ENCODE assay signal across 8 cellular contexts in the genomic region with DNA sequence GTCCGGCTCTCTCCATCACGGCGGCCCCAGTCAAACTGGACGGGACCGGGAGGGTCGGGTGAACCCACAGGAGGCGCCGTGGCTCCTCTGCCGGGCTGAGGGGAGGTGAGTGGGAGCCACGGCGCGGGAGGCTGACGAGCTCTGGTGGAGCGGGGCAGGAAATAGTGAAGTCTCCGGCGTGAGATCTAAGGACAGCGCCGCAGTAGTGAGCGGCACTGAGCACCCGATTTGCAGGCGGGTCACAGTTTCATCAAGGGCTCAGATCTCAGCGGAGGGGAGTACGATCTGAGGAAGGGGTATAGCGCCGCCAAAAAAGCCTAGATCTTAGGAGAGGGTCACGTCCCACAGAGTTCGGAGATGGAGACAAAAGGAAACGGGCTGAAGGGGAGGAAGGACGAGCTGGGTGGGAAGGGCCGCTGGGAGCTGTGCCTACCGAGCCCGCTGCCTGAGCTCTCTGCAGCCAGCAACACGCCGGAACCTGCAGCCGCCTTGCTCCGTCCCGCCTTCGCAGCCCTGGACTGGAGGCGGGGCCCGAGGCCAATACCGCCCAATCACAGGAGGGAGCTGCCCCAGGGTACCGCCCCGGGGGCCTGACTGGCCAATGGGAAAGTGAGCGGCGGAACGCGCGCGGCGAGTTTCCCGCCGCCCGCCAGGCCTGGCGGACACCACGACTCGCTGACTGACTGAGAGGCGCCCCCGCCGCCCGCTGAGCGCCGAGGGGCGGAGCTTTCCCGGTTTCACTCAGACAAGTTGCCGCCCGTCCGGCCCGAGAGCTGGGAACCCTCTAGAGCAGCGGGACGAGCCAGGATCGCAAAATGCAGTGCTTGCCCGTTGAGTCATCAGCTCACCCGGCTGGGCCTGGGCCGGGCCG. TPM values are rescaled to one million over a fixed set of nuclear protein-coding genes. Genes with fewer than 3 reads are reported as not detected.
DNase-seq lines count a peak whose midpoint lies in the region; ATAC-seq and TF ChIP-seq lines count a peak whose summit lies in the region.

No MANE protein-coding gene starts in this region.

- WGBS in esophagus squamous epithelium, 2 donors, result 0% methylated on average over 1 to 11 of the region's 75 CpGs

- H3K9ac ChIP-seq in Karpas-422 (ENCODE audit: low read length), result peak overlapping the region; percentile 97

- TF ChIP-seq POLR2A in Peyer's patch (IDR thresholded peaks at IDR 0.05), result peak; percentile 84 to 96
- TF ChIP-seq POLR2A in esophagus squamous epithelium (IDR thresholded peaks at IDR 0.05), result peak in 3 of 4 donors; percentile 59 to 95 (median 94)

- H3K27ac ChIP-seq in DOHH2 (ENCODE audit: low read depth, low read length) (peak overlapping the region; percentile 99), Karpas-422 (ENCODE audit: low read length) (peak overlapping the region; percentile 92), Peyer's patch (peak overlapping the region; percentile 94 to 98 (median 96)), esophagus squamous epithelium (peak overlapping the region; percentile 98 to 100 (median 98))

- H4K20me1 ChIP-seq in DOHH2 (ENCODE audit: control insufficient read depth, insufficient read depth, low read depth, low read length) (no peaks in the 10 kb centered on the region), Karpas-422 (ENCODE audit: insufficient read depth, low read depth, low read length) (no peaks in the 10 kb centered on the region)

- H3K4me1 ChIP-seq in DOHH2 (ENCODE audit: control insufficient read depth, low read length), result peaks cover 44% of the 10 kb centered on the region
- peaks cover 26% of the 10 kb centered on the region for H3K4me1 ChIP-seq in Karpas-422 (ENCODE audit: low read length)
- H3K4me1 ChIP-seq in Peyer's patch, result peaks cover 0 to 22% (median 13%) of the 10 kb centered on the region in 4 donors
- peaks cover 11 to 72% (median 21%) of the 10 kb centered on the region in 3 donors for H3K4me1 ChIP-seq in esophagus squamous epithelium

- H3K36me3 ChIP-seq in DOHH2 (ENCODE audit: control insufficient read depth, low read length) (peaks cover 9% of the 10 kb centered on the region), Karpas-422 (ENCODE audit: insufficient read depth, low read length) (no peaks in the 10 kb centered on the region), Peyer's patch (no peaks in the 10 kb centered on the region), esophagus squamous epithelium (no peaks in the 10 kb centered on the region)

- ATAC-seq in GM21825 (IDR thresholded peaks at IDR 0.05; ENCODE audit: unreplicated experiment), result peak; percentile 85

- H2AFZ ChIP-seq in Karpas-422 (ENCODE audit: low read length), result peak overlapping the region; percentile 86; the same call in 1 of the 2 replicates

- H3F3A ChIP-seq in DOHH2 (ENCODE audit: control insufficient read depth, insufficient read depth), result peaks cover 16% of the 10 kb centered on the region

- H3K4me2 ChIP-seq in DOHH2 (ENCODE audit: low read length), result peak overlapping the region; percentile 99
- peak overlapping the region; percentile 91 for H3K4me2 ChIP-seq in Karpas-422 (ENCODE audit: low read depth, low read length, poor library complexity, severe bottlenecking)

- DNase-seq in Karpas-422, result peak; percentile 98
- DNase-seq in Peyer's patch, result peak; percentile 95 to 99 (median 98)
- peak; percentile 94 for DNase-seq in activated T-helper 1 cell treated with Interleukin-2 at 50 U/mL for 16 hours (ENCODE audit: low read depth)
- peak; percentile 85 for DNase-seq in esophagus squamous epithelium (lab: John Stamatoyannopoulos, UW)
- DNase-seq in myocyte (ENCODE audit: low read depth), result peak; percentile 97
- peak; percentile 79 to 91 for DNase-seq in stimulated activated CD8-positive, alpha-beta memory T cell treated with anti-CD3 and anti-CD28 coated beads, Interleukin-7, amount 100 ng/mL, for 4 hours (ENCODE audit: low read depth in 2 of 2)

- H3K79me2 ChIP-seq in DOHH2 (ENCODE audit: control insufficient read depth, low read length) (peaks cover 2% of the 10 kb centered on the region; the same call in 1 of the 2 replicates), Karpas-422 (ENCODE audit: low read length) (no peaks in the 10 kb centered on the region)

- H3K9me2 ChIP-seq in DOHH2 (replicated peaks; ENCODE audit: control insufficient read depth, low read length) (no peaks in the 10 kb centered on the region), Karpas-422 (replicated peaks; ENCODE audit: insufficient read depth, low read length) (no peaks in the 10 kb centered on the region)

- peak overlapping the region; percentile 96 for H3K4me3 ChIP-seq in DOHH2 (ENCODE audit: low read length)
- peak overlapping the region; percentile 84 for H3K4me3 ChIP-seq in Karpas-422 (ENCODE audit: low read length)
- peak overlapping the region; percentile 68 to 81 (median 76) for H3K4me3 ChIP-seq in Peyer's patch
- peak overlapping the region; percentile 57 to 88 (median 74) for H3K4me3 ChIP-seq in esophagus squamous epithelium

- H3K27me3 ChIP-seq in DOHH2 (ENCODE audit: control insufficient read depth, low read length) (no peaks in the 10 kb centered on the region), Karpas-422 (ENCODE audit: low read length) (no peaks in the 10 kb centered on the region), Peyer's patch (no peaks in the 10 kb centered on the region), esophagus squamous epithelium (no peaks in the 10 kb centered on the region)

- H3K9me3 ChIP-seq in DOHH2 (ENCODE audit: control insufficient read depth, insufficient read depth, low read length) (no peaks in the 10 kb centered on the region), Karpas-422 (ENCODE audit: low read length) (no peaks in the 10 kb centered on the region), Peyer's patch (no peaks in the 10 kb centered on the region), esophagus squamous epithelium (no peaks in the 10 kb centered on the region)

- TF ChIP-seq CTCF in DOHH2 (IDR thresholded peaks at IDR 0.05; ENCODE audit: low read depth, low read length, poor library complexity, severe bottlenecking) (peak; percentile 25), Peyer's patch (IDR thresholded peaks at IDR 0.05) (peak in 3 of 6 experiments; percentile 2 to 25 (median 17)), esophagus squamous epithelium (IDR thresholded peaks at IDR 0.05) (peak in 2 of 6 experiments; percentile 2 to 15)

- intact Hi-C loops in esophagus squamous epithelium (cut with DNase I), result no loop called here

RNA-seq across cellular contexts. Expression of gene SFN, which starts 1.9 kb away (rescaled TPM):
- 0.47 and 1.0 TPM in 2 replicates for total RNA-seq in Karpas-422 (2014; rRNA removed; shearing (Covaris generic); ENCODE audit: low replicate concordance)
- 10 to 100 TPM; 19.8 to 66.6 (median 44.6) TPM for total RNA-seq in Peyer's patch
- total RNA-seq in esophagus squamous epithelium, result 1,000 to 10,000 TPM; 1,060 to 2,609 (median 1,818) TPM
- not detected in 2 replicates for total RNA-seq in myocyte
- polyA plus RNA-seq in myocyte (2012), result not detected

RNA-seq across cellular contexts. Expression of gene GPN2, which starts 25.2 kb away (rescaled TPM):
- total RNA-seq in Karpas-422 (2014; rRNA removed; shearing (Covaris generic); ENCODE audit: low replicate concordance), result 32.6 and 33.3 TPM in 2 replicates
- total RNA-seq in Peyer's patch (10 to 100 TPM; 13.5 to 19.6 (median 17.3) TPM), esophagus squamous epithelium (10 to 100 TPM in 2 of 4 donors, 1 to 10 TPM in 2; 4.9 to 10.8 (median 9.4) TPM), myocyte (12.0 and 14.2 TPM in 2 replicates)
- polyA plus RNA-seq in myocyte (2012), result 26.4 TPM

RNA-seq across cellular contexts. Expression of gene GPATCH3, which starts 35.4 kb away (rescaled TPM):
- 5.6 and 10.1 TPM in 2 replicates for total RNA-seq in Karpas-422 (2014; rRNA removed; shearing (Covaris generic); ENCODE audit: low replicate concordance)
- 10 to 100 TPM in 3 of 4 donors, 1 to 10 TPM in 1; 8.4 to 28.5 (median 14.2) TPM for total RNA-seq in Peyer's patch
- 10 to 100 TPM in 1 of 4 donors, 1 to 10 TPM in 3; 6.9 to 11.2 (median 7.6) TPM for total RNA-seq in esophagus squamous epithelium
- total RNA-seq in myocyte, result 6.3 and 6.5 TPM in 2 replicates
- 11.9 TPM for polyA plus RNA-seq in myocyte (2012)

RNA-seq across cellular contexts. Expression of gene ZDHHC18, which starts 38.4 kb away (rescaled TPM):
- total RNA-seq in Karpas-422 (2014; rRNA removed; shearing (Covaris generic); ENCODE audit: low replicate concordance), result 25.1 and 31.0 TPM in 2 replicates
- total RNA-seq in Peyer's patch (10 to 100 TPM; 12.4 to 40.3 (median 29.0) TPM), esophagus squamous epithelium (10 to 100 TPM; 24.5 to 34.4 (median 29.4) TPM), myocyte (11.8 and 11.9 TPM in 2 replicates)
- 12.2 TPM for polyA plus RNA-seq in myocyte (2012)

RNA-seq across cellular contexts. Expression of gene NR0B2, which starts 48.9 kb away (rescaled TPM):
- total RNA-seq in Karpas-422 (2014; rRNA removed; shearing (Covaris generic); ENCODE audit: low replicate concordance), result not detected in 2 replicates
- total RNA-seq in Peyer's patch, result 10 to 100 TPM in 3 of 4 donors, not detected in 1; 16.2 to 46.4 (median 30.7) TPM
- total RNA-seq in esophagus squamous epithelium, result not detected
- not detected in 2 replicates for total RNA-seq in myocyte
- polyA plus RNA-seq in myocyte (2012), result not detected

Comparison
In these comparisons a context has a peak if more than half of its experiments do, and no peak if none do; other contexts are left out.
1. Peak in every context shown above with its lines: DNase-seq, ATAC-seq, H3K4me3 ChIP-seq and H3K27ac ChIP-seq.
2. RNA of gene SFN, which starts 1.9 kb away (total RNA-seq): 1,060 to 2,609 TPM in esophagus squamous epithelium; 19.8 to 66.6 TPM in Peyer's patch, 0.47 to 1.0 TPM in Karpas-422 and not detected in myocyte; every median in the first group is over 10 times any median in the second.